24 cellular contexts compared by ENCODE assay signal in genomic region chr1:161702250-161702649, GRCh38. TPM values are rescaled to one million over a fixed set of nuclear protein-coding genes. Genes with fewer than 3 reads are reported as not detected.
DNase-seq lines count a peak whose midpoint lies in the region; ATAC-seq and TF ChIP-seq lines count a peak whose summit lies in the region.
"Had no signal": no experiment of that assay in that cellular context is flagged by ENCODE, and none has a peak within 500 bp of the region (broad histone marks: within the 10 kb centered on the region; RNA-seq: fewer than 3 reads in every experiment).

No MANE protein-coding gene starts in this region.

- no peak overlapping the region for H3K4me3 ChIP-seq in transverse colon
- H3K4me3 ChIP-seq: SK-N-MC, spleen had no signal

- intact Hi-C loops in transverse colon (cut with DNase I; ENCODE audit: low total_unique reads), result no loop called here
- intact Hi-C loops in CD4-positive, alpha-beta T cell (cut with DNase I, micrococcal nuclease), result no loop called here

- H3K9me3 ChIP-seq in transverse colon, result no peaks in the 10 kb centered on the region
- no peaks in the 10 kb centered on the region for H3K9me3 ChIP-seq in CD4-positive, alpha-beta T cell (ENCODE audit: control insufficient read depth, low read length)
- H3K9me3 ChIP-seq: spleen had no signal

- no peak for ATAC-seq in CD4-positive, alpha-beta T cell (ENCODE audit: poor library complexity)
- ATAC-seq in activated T-cell treated with anti-CD3 and anti-CD28 coated beads, Interleukin-2, amount 50 U/mL, for 4 hours, result no peak
- ATAC-seq: activated naive CD8-positive, alpha-beta T cell treated with anti-CD3 and anti-CD28 coated beads, Interleukin-2, amount 50 U/mL, for 24 hours; activated T-helper 17 cell treated with anti-CD3 and anti-CD28 coated beads, Interleukin-2, amount 50 U/mL, for 72 hours had no signal

- H3K27me3 ChIP-seq in transverse colon, result no peaks in the 10 kb centered on the region
- H3K27me3 ChIP-seq in CD4-positive, alpha-beta T cell (ENCODE audit: control insufficient read depth, insufficient read depth, low read length), result no peaks in the 10 kb centered on the region

- in situ Hi-C loops in transverse colon (cut with MboI; ENCODE audit: low pct_ligation_motif_present in 1 of 4, low pct_unique_long_range_greater_than_20kb in 1 of 4, low sequenced_read_pairs in 3 of 4), result no loop called here

- 57% methylated on average over 8 of the region's 8 CpGs; no CpG with 5 or more reads in 1 of the 2 donors for WGBS in transverse colon (ENCODE audit: low coverage in 1 of 2), 2 donors

- no peak for TF ChIP-seq EP300 in transverse colon (IDR thresholded peaks at IDR 0.05; ENCODE audit: low read depth)

- H3K27ac ChIP-seq in transverse colon, result no peak overlapping the region
- no peak overlapping the region for H3K27ac ChIP-seq in CD4-positive, alpha-beta T cell (ENCODE audit: low read depth, low read length)
- H3K27ac ChIP-seq: C4-2B, SK-N-MC, spleen had no signal

- H3K9me3 Mint-ChIP-seq in activated naive CD4-positive, alpha-beta T cell treated with anti-CD3 and anti-CD28 coated beads, Interleukin-2, amount 50 U/mL, for 24 hours, result no peaks in the 10 kb centered on the region
- no peaks in the 10 kb centered on the region for H3K9me3 Mint-ChIP-seq in CD4-positive, alpha-beta T cell
- H3K9me3 Mint-ChIP-seq in type B pancreatic cell, result no peaks in the 10 kb centered on the region
- no peaks in the 10 kb centered on the region for H3K9me3 Mint-ChIP-seq in activated T-cell treated with anti-CD3 and anti-CD28 coated beads, Interleukin-2, amount 50 U/mL, for 4 hours
- H3K9me3 Mint-ChIP-seq: activated naive CD8-positive, alpha-beta T cell treated with anti-CD3 and anti-CD28 coated beads, Interleukin-2, amount 50 U/mL, for 24 hours; activated T-helper 17 cell treated with anti-CD3 and anti-CD28 coated beads, Interleukin-2, amount 50 U/mL, for 72 hours; dendritic cell treated with granulocyte-macrophage colony-stimulating factor and Interleukin-4, amounts not matched to agents 40 ng/mL and 50 ng/mL, for 4 days had no signal

- CTCF ChIA-PET in CD4-positive, alpha-beta T cell (lab: Charles Lee), result no interaction called here

- no peak for TF ChIP-seq CTCF in transverse colon (IDR thresholded peaks at IDR 0.05)
- TF ChIP-seq CTCF in CD4-positive, alpha-beta T cell (IDR thresholded peaks at IDR 0.05), result no peak
- no peak for TF ChIP-seq CTCF in type B pancreatic cell (conservative IDR thresholded peaks at IDR 0.05)

- H3K27ac Mint-ChIP-seq in activated naive CD4-positive, alpha-beta T cell treated with anti-CD3 and anti-CD28 coated beads, Interleukin-2, amount 50 U/mL, for 24 hours, result peak overlapping the region; percentile 53
- no peak overlapping the region for H3K27ac Mint-ChIP-seq in CD4-positive, alpha-beta T cell
- H3K27ac Mint-ChIP-seq in type B pancreatic cell, result no peak overlapping the region
- H3K27ac Mint-ChIP-seq: activated naive CD8-positive, alpha-beta T cell treated with anti-CD3 and anti-CD28 coated beads, Interleukin-2, amount 50 U/mL, for 24 hours; activated T-helper 17 cell treated with anti-CD3 and anti-CD28 coated beads, Interleukin-2, amount 50 U/mL, for 72 hours; dendritic cell treated with granulocyte-macrophage colony-stimulating factor and Interleukin-4, amounts not matched to agents 40 ng/mL and 50 ng/mL, for 4 days had no signal

- no peaks in the 10 kb centered on the region for H3K36me3 Mint-ChIP-seq in activated naive CD4-positive, alpha-beta T cell treated with anti-CD3 and anti-CD28 coated beads, Interleukin-2, amount 50 U/mL, for 24 hours
- H3K36me3 Mint-ChIP-seq in CD4-positive, alpha-beta T cell (ENCODE audit: low read depth), result no peaks in the 10 kb centered on the region
- H3K36me3 Mint-ChIP-seq in type B pancreatic cell, result no peaks in the 10 kb centered on the region
- no peaks in the 10 kb centered on the region for H3K36me3 Mint-ChIP-seq in activated T-cell treated with anti-CD3 and anti-CD28 coated beads, Interleukin-2, amount 50 U/mL, for 4 hours (ENCODE audit: insufficient read depth)

- peaks cover 1% of the 10 kb centered on the region for H3K27me3 Mint-ChIP-seq in activated naive CD4-positive, alpha-beta T cell treated with anti-CD3 and anti-CD28 coated beads, Interleukin-2, amount 50 U/mL, for 24 hours
- peaks cover 4% of the 10 kb centered on the region for H3K27me3 Mint-ChIP-seq in CD4-positive, alpha-beta T cell
- peaks cover 15% of the 10 kb centered on the region for H3K27me3 Mint-ChIP-seq in type B pancreatic cell
- H3K27me3 Mint-ChIP-seq in activated T-cell treated with anti-CD3 and anti-CD28 coated beads, Interleukin-2, amount 50 U/mL, for 4 hours (ENCODE audit: low read depth), result peaks cover 2% of the 10 kb centered on the region

- H3K4me3 Mint-ChIP-seq in activated naive CD4-positive, alpha-beta T cell treated with anti-CD3 and anti-CD28 coated beads, Interleukin-2, amount 50 U/mL, for 24 hours, result no peak overlapping the region
- H3K4me3 Mint-ChIP-seq in CD4-positive, alpha-beta T cell, result no peak overlapping the region
- H3K4me3 Mint-ChIP-seq in type B pancreatic cell, result no peak overlapping the region
- H3K4me3 Mint-ChIP-seq in activated T-cell treated with anti-CD3 and anti-CD28 coated beads, Interleukin-2, amount 50 U/mL, for 4 hours, result no peak overlapping the region
- H3K4me3 Mint-ChIP-seq: activated naive CD8-positive, alpha-beta T cell treated with anti-CD3 and anti-CD28 coated beads, Interleukin-2, amount 50 U/mL, for 24 hours; activated T-helper 17 cell treated with anti-CD3 and anti-CD28 coated beads, Interleukin-2, amount 50 U/mL, for 72 hours; dendritic cell treated with granulocyte-macrophage colony-stimulating factor and Interleukin-4, amounts not matched to agents 40 ng/mL and 50 ng/mL, for 4 days; nephron had no signal

- no peaks in the 10 kb centered on the region for H3K4me1 Mint-ChIP-seq in activated naive CD4-positive, alpha-beta T cell treated with anti-CD3 and anti-CD28 coated beads, Interleukin-2, amount 50 U/mL, for 24 hours
- no peaks in the 10 kb centered on the region for H3K4me1 Mint-ChIP-seq in CD4-positive, alpha-beta T cell (ENCODE audit: low read depth)
- H3K4me1 Mint-ChIP-seq in type B pancreatic cell (ENCODE audit: unreplicated experiment), result no peaks in the 10 kb centered on the region
- peaks cover 2% of the 10 kb centered on the region for H3K4me1 Mint-ChIP-seq in activated T-cell treated with anti-CD3 and anti-CD28 coated beads, Interleukin-2, amount 50 U/mL, for 4 hours (ENCODE audit: low read depth)
- H3K4me1 Mint-ChIP-seq: activated T-helper 17 cell treated with anti-CD3 and anti-CD28 coated beads, Interleukin-2, amount 50 U/mL, for 72 hours; nephron had no signal

- no peaks in the 10 kb centered on the region for H3K4me1 ChIP-seq in transverse colon

- POLR2A ChIA-PET in CD4-positive, alpha-beta T cell (lab: Charles Lee), result no interaction called here

- TF ChIP-seq POLR2A in transverse colon (IDR thresholded peaks at IDR 0.05), result no peak

- no peak for DNase-seq in activated naive CD4-positive, alpha-beta T cell treated with Interleukin-2 at 50 U/mL for 16 hours
- DNase-seq in NCI-H774 (lab: John Stamatoyannopoulos, UW) (peak; percentile 70), kidney glomerular epithelial cell (lab: John Stamatoyannopoulos, UW) (peak; percentile 61), transverse colon (peak; percentile 53), type B pancreatic cell (ENCODE audit: extremely low spot score, unreplicated experiment) (no peak)
- DNase-seq in CD4-positive, alpha-beta T cell, result no peak
- no peak for DNase-seq in activated T-cell treated with anti-CD3 and anti-CD28 coated beads, Interleukin-2, amount 50 U/mL, for 4 hours
- DNase-seq: activated CD4-positive, CD25-positive, alpha-beta regulatory T cell treated with anti-CD3 and anti-CD28 coated beads, Interleukin-2, amount 50 U/mL, for 72 hours; activated naive CD8-positive, alpha-beta T cell treated with anti-CD3 and anti-CD28 coated beads, Interleukin-2, amount 50 U/mL, for 24 hours; DMS79 treated with DMSO at 0.1 percent for 48 hours; foreskin fibroblast; hippocampal formation; Kasumi-1; NCI-H1105; spleen; stimulated activated CD8-positive, alpha-beta memory T cell treated with anti-CD3 and anti-CD28 coated beads, Interleukin-4, amount 100 ng/mL, for 48 hours; T1000 had no signal

- H3K36me3 ChIP-seq in transverse colon, result no peaks in the 10 kb centered on the region
- H3K36me3 ChIP-seq: spleen had no signal

RNA-seq across cellular contexts. Expression of gene FCRLA, which starts 4.8 kb away (rescaled TPM):
- total RNA-seq in transverse colon (10 to 100 TPM in 1 of 4 donors, 1 to 10 TPM in 1, under 1 TPM in 1, not detected in 1; 0.41 to 13.1 (median 7.0) TPM), type B pancreatic cell (ENCODE audit: low replicate concordance) (0.22 TPM in 1 of 2 replicates, not detected in the other)
- not detected for total RNA-seq in CD4-positive, alpha-beta T cell
- under 1 TPM; 0.24 to 0.38 (median 0.28) TPM for total RNA-seq in activated T-cell treated with anti-CD3 and anti-CD28 coated beads, Interleukin-2, amount 50 U/mL, for 4 hours
- total RNA-seq: activated T-helper 17 cell treated with anti-CD3 and anti-CD28 coated beads, Interleukin-2, amount 50 U/mL, for 72 hours; pulmonary artery endothelial cell had no signal

RNA-seq across cellular contexts. Expression of gene FCRLB, which starts 19.1 kb away (rescaled TPM):
- total RNA-seq in transverse colon (under 1 TPM in 1 of 4 donors, not detected in 3; 0.64 TPM), type B pancreatic cell (ENCODE audit: low replicate concordance) (0.45 and 0.82 TPM in 2 replicates)
- total RNA-seq in CD4-positive, alpha-beta T cell, result under 1 TPM in 1 of 2 experiments, not detected in 1; 0.11 TPM
- total RNA-seq in activated T-cell treated with anti-CD3 and anti-CD28 coated beads, Interleukin-2, amount 50 U/mL, for 4 hours, result under 1 TPM in 2 of 3 donors, not detected in 1; 0.14 to 0.18 TPM
- total RNA-seq: activated T-helper 17 cell treated with anti-CD3 and anti-CD28 coated beads, Interleukin-2, amount 50 U/mL, for 72 hours had no signal

RNA-seq across cellular contexts. Expression of gene FCGR2B, which starts 39.3 kb away (rescaled TPM):
- total RNA-seq in transverse colon (10 to 100 TPM in 3 of 4 donors, not detected in 1; 12.4 to 17.6 (median 12.7) TPM), type B pancreatic cell (ENCODE audit: low replicate concordance) (0.19 and 0.33 TPM in 2 replicates)
- under 1 TPM in 1 of 2 experiments, not detected in 1; 0.36 TPM for total RNA-seq in CD4-positive, alpha-beta T cell
- under 1 TPM in 1 of 3 donors, not detected in 2; 0.13 TPM for total RNA-seq in activated T-cell treated with anti-CD3 and anti-CD28 coated beads, Interleukin-2, amount 50 U/mL, for 4 hours
- total RNA-seq: pulmonary artery endothelial cell had no signal

RNA-seq across cellular contexts. Expression of gene DUSP12, which starts 47.3 kb away (rescaled TPM):
- total RNA-seq in transverse colon, result 10 to 100 TPM in 3 of 4 donors, not detected in 1; 26.2 to 62.5 (median 28.4) TPM
- 10 to 100 TPM; 20.3 to 23.0 TPM for total RNA-seq in CD4-positive, alpha-beta T cell
- total RNA-seq in type B pancreatic cell (ENCODE audit: low replicate concordance), result 23.7 and 34.0 TPM in 2 replicates
- total RNA-seq in activated T-cell treated with anti-CD3 and anti-CD28 coated beads, Interleukin-2, amount 50 U/mL, for 4 hours, result 10 to 100 TPM; 41.7 to 45.1 (median 41.7) TPM

Comparison
In these comparisons a context has a peak if more than half of its experiments do, and no peak if none do; other contexts are left out.
1. DNase-seq: peak in NCI-H774 (single experiment), kidney glomerular epithelial cell (single experiment) and transverse colon (single experiment); none in activated naive CD4-positive, alpha-beta T cell treated with Interleukin-2 at 50 U/mL for 16 hours (single experiment), CD4-positive, alpha-beta T cell (0 of 10), type B pancreatic cell (single experiment) and activated T-cell treated with anti-CD3 and anti-CD28 coated beads, Interleukin-2, amount 50 U/mL, for 4 hours (single experiment).